Comparison of ENCODE assay signal across 13 cellular contexts in the genomic region with DNA sequence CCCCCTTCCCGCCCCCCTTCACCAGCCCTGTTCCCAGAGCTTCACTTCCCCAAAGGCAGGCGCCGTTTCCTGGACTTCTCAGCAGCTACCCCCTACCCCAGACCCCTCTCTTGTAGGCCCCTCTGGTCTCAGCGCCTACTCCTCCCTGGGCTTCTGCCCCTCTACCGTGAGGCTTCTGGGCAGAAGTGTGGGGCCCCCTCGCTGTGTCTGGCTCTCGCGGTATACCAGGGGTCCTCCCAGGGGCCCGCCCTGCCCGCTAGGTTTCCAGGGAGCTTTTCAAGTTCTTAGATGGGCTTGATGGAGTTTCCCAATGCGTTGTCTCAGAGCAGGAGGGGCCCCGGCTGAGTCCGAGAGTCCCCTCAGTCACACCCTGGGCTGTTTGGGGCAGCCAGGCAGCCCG.
DNase-seq lines count a peak whose midpoint lies in the region; ATAC-seq and TF ChIP-seq lines count a peak whose summit lies in the region.
"Had no signal": no experiment of that assay in that cellular context is flagged by ENCODE, and none has a peak within 500 bp of the region (broad histone marks: within the 10 kb centered on the region; RNA-seq: fewer than 3 reads in every experiment).

No MANE protein-coding gene starts in this region.

- H3K4me1 ChIP-seq in breast epithelium (peaks cover 35 to 79% of the 10 kb centered on the region in 2 donors), upper lobe of left lung (peaks cover 94 to 95% (median 95%) of the 10 kb centered on the region in 4 donors)
- peaks cover 85% of the 10 kb centered on the region for H3K4me1 ChIP-seq in effector memory CD4-positive, alpha-beta T cell (ENCODE audit: control insufficient read depth, insufficient read depth, low read length, poor library complexity, severe bottlenecking)
- peaks cover 81 to 85% of the 10 kb centered on the region in 2 donors for H3K4me1 ChIP-seq in naive thymus-derived CD4-positive, alpha-beta T cell (ENCODE audit: control insufficient read depth in 2 of 2, insufficient read depth in 2 of 2, low read length in 2 of 2)

- no peak for TF ChIP-seq CTCF in breast epithelium (IDR thresholded peaks at IDR 0.05)
- TF ChIP-seq CTCF in MCF 10A (IDR thresholded peaks at IDR 0.05; ENCODE audit: unreplicated experiment), result no peak
- no peak for TF ChIP-seq CTCF in upper lobe of left lung (IDR thresholded peaks at IDR 0.05)

- H3K27me3 ChIP-seq in breast epithelium (no peaks in the 10 kb centered on the region), upper lobe of left lung (no peaks in the 10 kb centered on the region)
- H3K27me3 ChIP-seq in effector memory CD4-positive, alpha-beta T cell (replicated peaks; ENCODE audit: control insufficient read depth, insufficient read depth, low read length, poor library complexity, severe bottlenecking), result no peaks in the 10 kb centered on the region
- no peaks in the 10 kb centered on the region for H3K27me3 ChIP-seq in naive thymus-derived CD4-positive, alpha-beta T cell (ENCODE audit: control insufficient read depth in 2 of 2, insufficient read depth in 2 of 2, low read length in 2 of 2)

- H3K9me3 ChIP-seq in breast epithelium, result no peaks in the 10 kb centered on the region
- no peaks in the 10 kb centered on the region for H3K9me3 ChIP-seq in effector memory CD4-positive, alpha-beta T cell (ENCODE audit: control insufficient read depth, low read length)
- H3K9me3 ChIP-seq in naive thymus-derived CD4-positive, alpha-beta T cell (ENCODE audit: control insufficient read depth in 2 of 3, low read length in 3 of 3), result no peaks in the 10 kb centered on the region
- H3K9me3 ChIP-seq in upper lobe of left lung, result no peaks in the 10 kb centered on the region

- no peak overlapping the region for H3K4me3 ChIP-seq in breast epithelium
- H3K4me3 ChIP-seq in effector memory CD4-positive, alpha-beta T cell (ENCODE audit: insufficient read depth, low read depth, low read length, poor library complexity, severe bottlenecking), result no peak overlapping the region
- H3K4me3 ChIP-seq in naive thymus-derived CD4-positive, alpha-beta T cell (ENCODE audit: low read length), result no peak overlapping the region
- H3K4me3 ChIP-seq in upper lobe of left lung, result no peak overlapping the region

- intact Hi-C loops in breast epithelium (cut with DNase I; ENCODE audit: low total_unique reads), result no loop called here
- intact Hi-C loops in MCF 10A (cut with micrococcal nuclease), result no loop called here
- intact Hi-C loops in naive thymus-derived CD4-positive, alpha-beta T cell (cut with micrococcal nuclease), result no loop called here

- ATAC-seq in naive thymus-derived CD4-positive, alpha-beta T cell, result no peak
- ATAC-seq in upper lobe of left lung (ENCODE audit: low FRiP score in 2 of 2), result no peak
- ATAC-seq in HG02798 (IDR thresholded peaks at IDR 0.05; ENCODE audit: poor library complexity, unreplicated experiment), result no peak
- ATAC-seq in GM18517 (IDR thresholded peaks at IDR 0.05; ENCODE audit: unreplicated experiment), result no peak

- no peak for TF ChIP-seq POLR2A in breast epithelium (IDR thresholded peaks at IDR 0.05)
- TF ChIP-seq POLR2A in upper lobe of left lung (IDR thresholded peaks at IDR 0.05), result no peak

- no peaks in the 10 kb centered on the region for H3K9me3 Mint-ChIP-seq in MCF 10A (ENCODE audit: unreplicated experiment)
- H3K9me3 Mint-ChIP-seq in naive thymus-derived CD4-positive, alpha-beta T cell, result peaks cover 0 to 2% (median 0%) of the 10 kb centered on the region in 11 donors

- DNase-seq in breast epithelium (ENCODE audit: low spot score in 2 of 2) (no peak), MCF 10A (ENCODE audit: unreplicated experiment) (no peak), upper lobe of left lung (no peak)
- no peak for DNase-seq in effector memory CD4-positive, alpha-beta T cell
- DNase-seq in naive thymus-derived CD4-positive, alpha-beta T cell, result no peak
- DNase-seq in stimulated activated CD4-positive, alpha-beta T cell treated with anti-CD3 and anti-CD28 coated beads, Interleukin-1b, Interleukin-23, amount 100 ng/mL, for 48 hours, result no peak
- DNase-seq: activated CD4-positive, alpha-beta T cell treated with anti-CD3 and anti-CD28 coated beads, Interleukin-2, amount 50 U/mL, for 1 hour; GDM1; NCI-H1092 treated with DMSO at 0.1 percent for 48 hours; stimulated activated CD4-positive, alpha-beta T cell treated with anti-CD3 and anti-CD28 coated beads, Interleukin-2, amount 100 ng/mL, for 48 hours had no signal

- WGBS in upper lobe of left lung, 2 donors, result 72 to 83% methylated on average over 11 to 14 of the region's 14 CpGs

- POLR2A ChIA-PET in MCF 10A (lab: Yijun Ruan, JAX), result no interaction called here
- POLR2A ChIA-PET in naive thymus-derived CD4-positive, alpha-beta T cell (lab: Charles Lee), result interaction anchor here (1.2 to 66.9 kb wide), 5 partner anchors 11 to 56 kb away, joined by 9 to 3353 read pairs (median 33); no protein-coding TSS in a partner anchor

- CTCF ChIA-PET in MCF 10A (lab: Yijun Ruan, JAX), result interaction anchor here (0.5 kb wide), 1 partner anchor 292 kb away, joined by 3 read pairs; no protein-coding TSS in a partner anchor
- CTCF ChIA-PET in naive thymus-derived CD4-positive, alpha-beta T cell (lab: Charles Lee), result interaction anchor here (0.8 to 3.1 kb wide), 5 partner anchors 12 to 57 kb away, joined by 3 to 23 read pairs (median 6); no protein-coding TSS in a partner anchor

- peaks cover 46% of the 10 kb centered on the region for H3K36me3 Mint-ChIP-seq in MCF 10A (ENCODE audit: insufficient read depth, unreplicated experiment)
- H3K36me3 Mint-ChIP-seq in naive thymus-derived CD4-positive, alpha-beta T cell, result peaks cover 0 to 29% (median 0%) of the 10 kb centered on the region in 5 donors

- no peak overlapping the region for H3K4me3 Mint-ChIP-seq in MCF 10A (ENCODE audit: unreplicated experiment)
- H3K4me3 Mint-ChIP-seq in naive thymus-derived CD4-positive, alpha-beta T cell, result peak overlapping the region in 8 of 10 donors; percentile 23 to 87 (median 77)

- BruUV-seq in MCF 10A (replicated peaks; lab: Mats Ljungman, UMichigan), result no TSS peak

- H3K4me1 Mint-ChIP-seq in MCF 10A (ENCODE audit: insufficient read depth, unreplicated experiment), result peaks cover 28% of the 10 kb centered on the region
- peaks cover 63 to 92% (median 85%) of the 10 kb centered on the region in 7 donors for H3K4me1 Mint-ChIP-seq in naive thymus-derived CD4-positive, alpha-beta T cell

- H3K27ac Mint-ChIP-seq in MCF 10A (ENCODE audit: low read depth, unreplicated experiment), result no peak overlapping the region
- H3K27ac Mint-ChIP-seq in naive thymus-derived CD4-positive, alpha-beta T cell, result peak overlapping the region in 8 of 9 donors; percentile 52 to 92 (median 88)

- TF ChIP-seq EP300 in upper lobe of left lung (IDR thresholded peaks at IDR 0.05), result no peak

- no peaks in the 10 kb centered on the region for H3K27me3 Mint-ChIP-seq in MCF 10A (ENCODE audit: insufficient read depth, unreplicated experiment)
- H3K27me3 Mint-ChIP-seq in naive thymus-derived CD4-positive, alpha-beta T cell, result no peaks in the 10 kb centered on the region

- H3K36me3 ChIP-seq in breast epithelium (no peaks in the 10 kb centered on the region), upper lobe of left lung (no peaks in the 10 kb centered on the region)
- no peaks in the 10 kb centered on the region for H3K36me3 ChIP-seq in effector memory CD4-positive, alpha-beta T cell (ENCODE audit: control insufficient read depth, insufficient read depth, low read length)
- no peaks in the 10 kb centered on the region for H3K36me3 ChIP-seq in naive thymus-derived CD4-positive, alpha-beta T cell (ENCODE audit: control insufficient read depth in 2 of 3, insufficient read depth in 3 of 3, low read length in 3 of 3)

- peak overlapping the region; percentile 56 to 87 for H3K27ac ChIP-seq in breast epithelium
- peak overlapping the region; percentile 76 for H3K27ac ChIP-seq in effector memory CD4-positive, alpha-beta T cell (ENCODE audit: insufficient read depth, low read length, poor library complexity, severe bottlenecking)
- no peak overlapping the region for H3K27ac ChIP-seq in naive thymus-derived CD4-positive, alpha-beta T cell (ENCODE audit: low read depth, low read length)
- H3K27ac ChIP-seq in upper lobe of left lung, result peak overlapping the region; percentile 71 to 91 (median 86)
- H3K27ac ChIP-seq: HL-60 had no signal
